Comparison of ENCODE assay signal across 8 cellular contexts in genomic region chr15:40471105-40471777, GRCh38. TPM values are rescaled to one million over a fixed set of nuclear protein-coding genes. Genes with fewer than 3 reads are reported as not detected.
DNase-seq lines count a peak whose midpoint lies in the region; ATAC-seq and TF ChIP-seq lines count a peak whose summit lies in the region.

No MANE protein-coding gene starts in this region.

- H3K27ac ChIP-seq in VCaP: peak overlapping the region; percentile 88
- H3K27ac ChIP-seq in naive thymus-derived CD4-positive, alpha-beta T cell (ENCODE audit: low read depth, low read length): peak overlapping the region; percentile 81

- CTCF ChIA-PET in naive thymus-derived CD4-positive, alpha-beta T cell (lab: Charles Lee): no interaction called here

- peak overlapping the region; percentile 80 to 95 (median 87) for H3K27ac Mint-ChIP-seq in naive thymus-derived CD4-positive, alpha-beta T cell

- TF ChIP-seq CTCF in VCaP (conservative IDR thresholded peaks at IDR 0.05) (no peak), epithelial cell of esophagus (IDR thresholded peaks at IDR 0.05; ENCODE audit: insufficient read depth, low read depth, low read length, missing control alignments) (no peak)

- intact Hi-C loops in naive thymus-derived CD4-positive, alpha-beta T cell (cut with micrococcal nuclease): loop anchor here (1.0 to 10.0 kb wide), 6 partner anchors 16 to 148 kb away; partner anchors contain the start of genes BAHD1 (in 1 of the 2), CCDC32 (in 1 of the 2), INAFM2 (in 1 of the 2) and KNSTRN (in 1 of the 2)

- no peaks in the 10 kb centered on the region for H3K9me3 Mint-ChIP-seq in naive thymus-derived CD4-positive, alpha-beta T cell

- peak; percentile 32 for ATAC-seq in HG03108 (IDR thresholded peaks at IDR 0.05; ENCODE audit: unreplicated experiment)
- ATAC-seq in naive thymus-derived CD4-positive, alpha-beta T cell: peak; percentile 58
- ATAC-seq in GM18861 (IDR thresholded peaks at IDR 0.05; ENCODE audit: unreplicated experiment): no peak

- peaks cover 0 to 7% (median 0%) of the 10 kb centered on the region in 5 donors for H3K27me3 Mint-ChIP-seq in naive thymus-derived CD4-positive, alpha-beta T cell

- no peaks in the 10 kb centered on the region for H3K27me3 ChIP-seq in naive thymus-derived CD4-positive, alpha-beta T cell (ENCODE audit: control insufficient read depth in 2 of 2, insufficient read depth in 2 of 2, low read length in 2 of 2)

- H3K4me1 Mint-ChIP-seq in naive thymus-derived CD4-positive, alpha-beta T cell: peaks cover 15 to 43% (median 35%) of the 10 kb centered on the region in 7 donors

- H3K4me3 ChIP-seq in epithelial cell of esophagus (ENCODE audit: low read length): peak overlapping the region; percentile 56
- H3K4me3 ChIP-seq in naive thymus-derived CD4-positive, alpha-beta T cell (ENCODE audit: low read length): peak overlapping the region; percentile 89

- H3K36me3 Mint-ChIP-seq in naive thymus-derived CD4-positive, alpha-beta T cell: peaks cover 0 to 5% (median 3%) of the 10 kb centered on the region in 5 donors

- peak overlapping the region; percentile 90 to 96 (median 92) for H3K4me3 Mint-ChIP-seq in naive thymus-derived CD4-positive, alpha-beta T cell

- DNase-seq in activated CD4-positive, alpha-beta T cell treated with anti-CD3 and anti-CD28 coated beads for 48 hours: peak; percentile 25
- DNase-seq in activated CD4-positive, alpha-beta T cell treated with anti-CD3 and anti-CD28 coated beads for 1 hour: no peak
- DNase-seq in epithelial cell of esophagus (ENCODE audit: low read depth) (no peak), NCI-H2081 treated with DMSO at 0.1 percent for 48 hours (lab: John Stamatoyannopoulos, UW) (no peak)
- DNase-seq in naive thymus-derived CD4-positive, alpha-beta T cell: peak in 3 of 9 donors; percentile 15 to 45 (median 19)

- H3K4me1 ChIP-seq in naive thymus-derived CD4-positive, alpha-beta T cell (ENCODE audit: control insufficient read depth in 2 of 2, insufficient read depth in 2 of 2, low read length in 2 of 2): peaks cover 8 to 16% of the 10 kb centered on the region in 2 donors

- POLR2A ChIA-PET in naive thymus-derived CD4-positive, alpha-beta T cell (lab: Charles Lee): interaction anchor here (1.2 to 1.6 kb wide), 2 partner anchors 19 to 87 kb away, joined by 4 to 5 read pairs; no protein-coding TSS in a partner anchor

- peaks cover 0 to 7% (median 0%) of the 10 kb centered on the region in 3 experiments for H3K36me3 ChIP-seq in naive thymus-derived CD4-positive, alpha-beta T cell (ENCODE audit: control insufficient read depth in 2 of 3, insufficient read depth in 3 of 3, low read length in 3 of 3)

- no peaks in the 10 kb centered on the region for H3K9me3 ChIP-seq in naive thymus-derived CD4-positive, alpha-beta T cell (ENCODE audit: control insufficient read depth in 2 of 3, low read length in 3 of 3)

RNA-seq across cellular contexts. Expression of gene CHST14, which starts 0.5 kb away (rescaled TPM):
- 10 to 100 TPM in 3 of 5 experiments, 1 to 10 TPM in 2; 7.3 to 12.5 (median 10.8) TPM for total RNA-seq in naive thymus-derived CD4-positive, alpha-beta T cell
- 1 to 10 TPM in 1 of 2 donors, under 1 TPM in 1; 0.83 to 1.4 TPM for polyA plus RNA-seq in naive thymus-derived CD4-positive, alpha-beta T cell

RNA-seq across cellular contexts. Expression of gene BAHD1, which starts 30.5 kb away (rescaled TPM):
- total RNA-seq in naive thymus-derived CD4-positive, alpha-beta T cell: 10 to 100 TPM; 28.4 to 48.8 (median 31.2) TPM
- polyA plus RNA-seq in naive thymus-derived CD4-positive, alpha-beta T cell: 1 to 10 TPM; 2.2 to 3.9 TPM
